ENCODE assay signal across 11 cellular contexts in the genomic region with DNA sequence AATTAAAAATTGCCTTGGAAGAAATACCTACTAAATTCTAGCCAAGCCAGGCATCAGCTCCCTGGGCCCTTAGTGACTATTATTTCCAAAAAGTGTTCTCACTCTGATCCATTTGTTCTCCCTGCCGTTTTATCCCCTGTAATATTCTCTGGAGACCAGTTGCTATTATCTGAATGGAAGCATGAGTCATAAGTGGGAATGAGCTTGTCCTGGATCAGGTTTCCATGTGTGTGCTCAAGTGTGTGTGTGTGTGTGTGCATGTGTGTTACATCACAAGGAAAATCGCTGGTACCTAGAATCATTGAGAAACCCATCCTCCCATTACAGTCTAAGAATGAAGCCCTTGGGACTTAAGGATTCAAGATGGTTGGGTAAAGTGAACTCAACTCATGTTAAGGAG.
DNase-seq lines count a peak whose midpoint lies in the region; ATAC-seq and TF ChIP-seq lines count a peak whose summit lies in the region.
"Had no signal": no experiment of that assay in that cellular context is flagged by ENCODE, and none has a peak within 500 bp of the region (broad histone marks: within the 10 kb centered on the region; RNA-seq: fewer than 3 reads in every experiment).

No MANE protein-coding gene starts in this region.

- DNase-seq in NCI-H1092 treated with DMSO at 0.1 percent for 48 hours (lab: John Stamatoyannopoulos, UW) (peak; percentile 47), NCI-H1092 (lab: John Stamatoyannopoulos, UW) (no peak), NCI-H510A (lab: John Stamatoyannopoulos, UW) (peak; percentile 42), epithelial cell of proximal tubule (ENCODE audit: low read depth) (peak; percentile 41), skeletal muscle cell (ENCODE audit: low read depth) (peak; percentile 8)
- DNase-seq in activated T-cell treated with anti-CD3 and anti-CD28 coated beads, Interleukin-2, amount 50 U/mL, for 48 hours, result no peak
- no peak for DNase-seq in activated naive CD4-positive, alpha-beta T cell (lab: John Stamatoyannopoulos, UW)
- DNase-seq: GDM1, left lung, sigmoid colon had no signal

- no peak for ATAC-seq in GM18502 (IDR thresholded peaks at IDR 0.05; ENCODE audit: poor library complexity, unreplicated experiment)

- no peak for TF ChIP-seq CTCF in epithelial cell of proximal tubule (conservative IDR thresholded peaks at IDR 0.05; ENCODE audit: low read depth, low read length)

- H3K4me3 ChIP-seq in epithelial cell of proximal tubule (ENCODE audit: low read depth, low read length) (no peak overlapping the region), skeletal muscle cell (ENCODE audit: low read depth, low read length) (no peak overlapping the region)
- H3K4me3 ChIP-seq: left lung, sigmoid colon had no signal

Comparison
In these comparisons a context has a peak if more than half of its experiments do, and no peak if none do; other contexts are left out.
1. DNase-seq: peak in NCI-H1092 treated with DMSO at 0.1 percent for 48 hours (single experiment), NCI-H510A (single experiment), epithelial cell of proximal tubule (single experiment) and skeletal muscle cell (single experiment); none in NCI-H1092 (single experiment), activated T-cell treated with anti-CD3 and anti-CD28 coated beads, Interleukin-2, amount 50 U/mL, for 48 hours (0 of 2) and activated naive CD4-positive, alpha-beta T cell (0 of 4).